ENCODE assay signal across 1 cellular context in genomic region chr2:109033171-109033570, GRCh38.
TF ChIP-seq lines count a peak whose summit lies in the region.

No MANE protein-coding gene starts in this region.

TF ChIP-seq in WTC11, 78 proteins besides CTCF, POLR2A, EP300 and RAD21 (continued from another document):
- TF ChIP-seq ZNF425 (CRISPR knock-in tag; conservative IDR thresholded peaks at IDR 0.05), result no peak
TF ChIP-seq in WTC11: peak in this region for 0.
